8 cellular contexts compared by ENCODE assay signal in the genomic region with DNA sequence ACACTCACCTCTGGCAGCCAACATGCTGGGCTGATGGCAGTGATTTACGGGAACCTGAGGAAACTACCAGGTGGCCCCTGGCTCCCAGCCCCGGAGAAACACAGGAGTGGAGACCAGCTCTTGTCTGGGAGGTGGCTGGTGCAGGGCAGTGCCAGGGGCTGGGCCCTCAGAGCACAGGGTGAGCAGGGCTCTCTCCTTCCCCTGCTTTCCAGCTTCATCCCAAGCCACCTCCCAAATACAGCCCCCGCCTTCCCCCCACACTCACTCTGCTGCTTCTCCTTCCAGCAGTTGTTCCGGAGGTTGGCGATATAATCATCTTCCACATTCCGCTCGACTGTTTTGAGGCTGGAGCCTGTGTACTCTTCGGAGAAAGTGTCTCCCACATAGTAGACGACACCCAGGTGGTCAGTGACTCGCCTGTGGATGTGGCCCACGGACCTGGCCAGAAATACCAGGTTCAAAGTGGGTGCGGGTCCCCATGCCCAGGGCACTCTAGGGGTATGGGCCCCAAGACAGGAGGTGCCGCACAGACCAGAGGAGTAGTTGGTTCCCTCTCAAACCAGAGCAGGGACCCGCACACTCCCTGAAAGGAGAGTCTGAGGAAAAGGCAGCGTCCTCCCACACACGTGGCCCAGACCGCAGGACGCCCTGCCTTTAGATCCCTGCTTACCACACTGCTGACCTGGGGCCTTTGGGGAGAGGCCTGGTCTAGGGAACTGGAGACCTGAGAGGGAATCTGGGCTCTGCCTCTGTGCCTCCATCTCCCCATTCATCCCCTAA. TPM values are rescaled to one million over a fixed set of nuclear protein-coding genes. Genes with fewer than 3 reads are reported as not detected.
DNase-seq lines count a peak whose midpoint lies in the region; ATAC-seq and TF ChIP-seq lines count a peak whose summit lies in the region.

No MANE protein-coding gene starts in this region.

- H3K27ac Mint-ChIP-seq in activated naive CD8-positive, alpha-beta T cell treated with anti-CD3 and anti-CD28 coated beads for 36 hours, result peak overlapping the region; percentile 90
- H3K27ac Mint-ChIP-seq in stimulated activated memory B cell treated with anti-CD40 and anti-IgM and Interleukin-4, amounts not matched to agents 10 μg/mL and 1 μg/mL and 100 μg/mL, for 72 hours, result peak overlapping the region; percentile 90

- H3K36me3 ChIP-seq in IMR-90 (ENCODE audit: control insufficient read depth, insufficient read depth, low read length), result peaks cover 48% of the 10 kb centered on the region
- peaks cover 37% of the 10 kb centered on the region for H3K36me3 ChIP-seq in iPS-15b (ENCODE audit: control insufficient read depth, insufficient read depth, low read length)

- dilution Hi-C loops in IMR-90 (cut with HindIII; ENCODE audit: low sequenced_read_pairs, unreplicated experiment), result no loop called here

- in situ Hi-C loops in IMR-90 (cut with MboI; ENCODE audit: low sequenced_read_pairs), result loop anchor here (10.0 kb wide), 3 partner anchors 92 to 282 kb away; no protein-coding TSS in a partner anchor

- H3K4me2 ChIP-seq in IMR-90 (ENCODE audit: low read depth, low read length), result no peak overlapping the region

- POLR2A ChIA-PET in IMR-90 (lab: Charles Lee; ENCODE audit: unreplicated experiment), result no interaction called here

- peaks cover 0 to 16% of the 10 kb centered on the region in 2 experiments; a peak in 1 of 4 replicates for H3K79me1 ChIP-seq in IMR-90 (ENCODE audit: low read depth in 1 of 2, low read length in 2 of 2)

- no peak overlapping the region for H2BK20ac ChIP-seq in IMR-90 (ENCODE audit: low read depth, low read length)

- no peak overlapping the region; the same call in 2 of the 3 replicates for H2BK15ac ChIP-seq in IMR-90 (ENCODE audit: low read depth, low read length)

- BruUV-seq in IMR-90 (replicated peaks; lab: Mats Ljungman, UMichigan), result no TSS peak

- no peak for TF ChIP-seq RAD21 in IMR-90 (IDR thresholded peaks at IDR 0.05; ENCODE audit: low read length)

- no peak overlapping the region for H2BK5ac ChIP-seq in IMR-90 (ENCODE audit: low read depth, low read length, poor library complexity, severe bottlenecking)

- H3K4me3 Mint-ChIP-seq in activated naive CD8-positive, alpha-beta T cell treated with anti-CD3 and anti-CD28 coated beads for 36 hours, result peak overlapping the region; percentile 60
- peak overlapping the region; percentile 39 for H3K4me3 Mint-ChIP-seq in stimulated activated memory B cell treated with anti-CD40 and anti-IgM and Interleukin-4, amounts not matched to agents 10 μg/mL and 1 μg/mL and 100 μg/mL, for 72 hours

- peaks cover 43% of the 10 kb centered on the region for H3K36me3 Mint-ChIP-seq in activated naive CD8-positive, alpha-beta T cell treated with anti-CD3 and anti-CD28 coated beads for 36 hours
- peaks cover 45% of the 10 kb centered on the region for H3K36me3 Mint-ChIP-seq in stimulated activated memory B cell treated with anti-CD40 and anti-IgM and Interleukin-4, amounts not matched to agents 10 μg/mL and 1 μg/mL and 100 μg/mL, for 72 hours

- H3K23ac ChIP-seq in IMR-90 (ENCODE audit: low read depth, low read length), result no peak overlapping the region

- H4K8ac ChIP-seq in IMR-90 (ENCODE audit: low read depth in 2 of 2, low read length in 2 of 2), result no peak overlapping the region

- H3K14ac ChIP-seq in IMR-90 (replicated peaks; ENCODE audit: low read depth, low read length), result no peak overlapping the region

- no peak overlapping the region for H3K56ac ChIP-seq in IMR-90 (ENCODE audit: extremely low read depth, insufficient read depth, low read length)

- no peak overlapping the region for H3K18ac ChIP-seq in IMR-90 (ENCODE audit: low read depth, low read length)

- H3K9me3 Mint-ChIP-seq in activated naive CD8-positive, alpha-beta T cell treated with anti-CD3 and anti-CD28 coated beads for 36 hours, result no peaks in the 10 kb centered on the region
- H3K9me3 Mint-ChIP-seq in stimulated activated memory B cell treated with anti-CD40 and anti-IgM and Interleukin-4, amounts not matched to agents 10 μg/mL and 1 μg/mL and 100 μg/mL, for 72 hours, result no peaks in the 10 kb centered on the region

- H3K4ac ChIP-seq in IMR-90 (ENCODE audit: low read depth, low read length), result peak overlapping the region; percentile 74

- H3K9me1 ChIP-seq in IMR-90 (ENCODE audit: insufficient read depth, low read length), result peaks cover 1% of the 10 kb centered on the region; the same call in 1 of the 2 replicates

- DNase-seq in IMR-90 (no peak), NCI-H1436 treated with DMSO at 0.1 percent for 48 hours (lab: John Stamatoyannopoulos, UW) (no peak)
- no peak for DNase-seq in activated naive CD8-positive, alpha-beta T cell treated with anti-CD3 and anti-CD28 coated beads for 36 hours
- no peak for DNase-seq in activated CD4-positive, alpha-beta T cell treated with anti-CD3 and anti-CD28 coated beads, Interleukin-2, amount 50 U/mL, for 4 hours

- 97% methylated on average over 4 of the region's 18 CpGs; no CpG with 5 or more reads in 1 of the 2 experiments for WGBS in IMR-90 (ENCODE audit: extremely low coverage in 2 of 2, insufficient read length in 1 of 2), 2 experiments

- ATAC-seq in IMR-90 (ENCODE audit: low read depth) (no peak), GM18502 (IDR thresholded peaks at IDR 0.05; ENCODE audit: poor library complexity, unreplicated experiment) (no peak), HG03571 (IDR thresholded peaks at IDR 0.05; ENCODE audit: unreplicated experiment) (no peak)
- no peak for ATAC-seq in stimulated activated memory B cell treated with anti-CD40 and anti-IgM and Interleukin-4, amounts not matched to agents 10 μg/mL and 1 μg/mL and 100 μg/mL, for 72 hours

- peaks cover 11% of the 10 kb centered on the region for H4K20me1 ChIP-seq in IMR-90 (ENCODE audit: insufficient read depth, low read length)

- H4K5ac ChIP-seq in IMR-90 (ENCODE audit: low read depth, low read length), result no peak overlapping the region

- H3K27me3 ChIP-seq in IMR-90 (ENCODE audit: control insufficient read depth, insufficient read depth, low read length), result no peaks in the 10 kb centered on the region
- H3K27me3 ChIP-seq in iPS-15b (ENCODE audit: control insufficient read depth, insufficient read depth, low read length), result no peaks in the 10 kb centered on the region

- intact Hi-C loops in IMR-90 (cut with micrococcal nuclease), result loop anchor here (1.0 kb wide), 1 partner anchor 62 kb away; no protein-coding TSS in a partner anchor

- no peak overlapping the region for H2AK9ac ChIP-seq in IMR-90 (replicated peaks; ENCODE audit: low read depth, low read length, poor library complexity)

- H3K27me3 Mint-ChIP-seq in activated naive CD8-positive, alpha-beta T cell treated with anti-CD3 and anti-CD28 coated beads for 36 hours, result no peaks in the 10 kb centered on the region
- no peaks in the 10 kb centered on the region for H3K27me3 Mint-ChIP-seq in stimulated activated memory B cell treated with anti-CD40 and anti-IgM and Interleukin-4, amounts not matched to agents 10 μg/mL and 1 μg/mL and 100 μg/mL, for 72 hours

- H3K9ac ChIP-seq in IMR-90 (ENCODE audit: low read depth, low read length), result no peak overlapping the region
- peak overlapping the region; percentile 37 for H3K9ac ChIP-seq in iPS-15b (ENCODE audit: low read depth, low read length)

- H2AK5ac ChIP-seq in IMR-90 (ENCODE audit: low read depth, low read length), result peak overlapping the region; percentile 3

- H3K4me1 Mint-ChIP-seq in activated naive CD8-positive, alpha-beta T cell treated with anti-CD3 and anti-CD28 coated beads for 36 hours, result peaks cover 62% of the 10 kb centered on the region
- H3K4me1 Mint-ChIP-seq in stimulated activated memory B cell treated with anti-CD40 and anti-IgM and Interleukin-4, amounts not matched to agents 10 μg/mL and 1 μg/mL and 100 μg/mL, for 72 hours, result peaks cover 72% of the 10 kb centered on the region

- peaks cover 22% of the 10 kb centered on the region for H3K4me1 ChIP-seq in IMR-90 (ENCODE audit: control insufficient read depth, insufficient read depth, low read length)
- H3K4me1 ChIP-seq in iPS-15b (ENCODE audit: control insufficient read depth, insufficient read depth, low read length), result peaks cover 6% of the 10 kb centered on the region

- CTCF ChIA-PET in IMR-90 (lab: Yijun Ruan, JAX), result interaction anchor here (1.0 to 1.2 kb wide), 2 partner anchors 113 to 287 kb away, joined by 4 to 8 read pairs; no protein-coding TSS in a partner anchor

- no peak overlapping the region for H2AFZ ChIP-seq in IMR-90 (replicated peaks; ENCODE audit: low read length, poor library complexity)

- H2BK120ac ChIP-seq in IMR-90 (ENCODE audit: low read depth, low read length), result peak overlapping the region; percentile 51; the same call in 1 of the 2 replicates

- H3K4me3 ChIP-seq in IMR-90 (ENCODE audit: insufficient read depth, low read depth, low read length), result no peak overlapping the region
- H3K4me3 ChIP-seq in iPS-15b (ENCODE audit: low read depth, low read length), result no peak overlapping the region

- no peak overlapping the region for H3K27ac ChIP-seq in IMR-90 (ENCODE audit: insufficient read depth, low read length)

- no peaks in the 10 kb centered on the region for H3K9me3 ChIP-seq in IMR-90 (ENCODE audit: control insufficient read depth, insufficient read depth, low read length)
- H3K9me3 ChIP-seq in iPS-15b (ENCODE audit: control insufficient read depth, insufficient read depth, low read length), result no peaks in the 10 kb centered on the region

- TF ChIP-seq CTCF in IMR-90 (conservative IDR thresholded peaks at IDR 0.05; ENCODE audit: low read depth, low read length), result no peak

- H4K91ac ChIP-seq in IMR-90 (ENCODE audit: insufficient read depth, low read depth, low read length), result no peak overlapping the region

- no peak for TF ChIP-seq POLR2A in IMR-90 (IDR thresholded peaks at IDR 0.05; ENCODE audit: low read depth, low read length)

TF ChIP-seq in IMR-90, 13 proteins besides CTCF, POLR2A, EP300 and RAD21:
- TF ChIP-seq NFE2L2 (IDR thresholded peaks at IDR 0.05; ENCODE audit: low read depth, low read length), result no peak
- TF ChIP-seq, protein P1, sequence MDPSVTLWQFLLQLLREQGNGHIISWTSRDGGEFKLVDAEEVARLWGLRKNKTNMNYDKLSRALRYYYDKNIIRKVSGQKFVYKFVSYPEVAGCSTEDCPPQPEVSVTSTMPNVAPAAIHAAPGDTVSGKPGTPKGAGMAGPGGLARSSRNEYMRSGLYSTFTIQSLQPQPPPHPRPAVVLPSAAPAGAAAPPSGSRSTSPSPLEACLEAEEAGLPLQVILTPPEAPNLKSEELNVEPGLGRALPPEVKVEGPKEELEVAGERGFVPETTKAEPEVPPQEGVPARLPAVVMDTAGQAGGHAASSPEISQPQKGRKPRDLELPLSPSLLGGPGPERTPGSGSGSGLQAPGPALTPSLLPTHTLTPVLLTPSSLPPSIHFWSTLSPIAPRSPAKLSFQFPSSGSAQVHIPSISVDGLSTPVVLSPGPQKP (IDR thresholded peaks at IDR 0.05; ENCODE audit: borderline replicate concordance, low read depth, low read length), result no peak
- no peak for TF ChIP-seq BHLHE40 (IDR thresholded peaks at IDR 0.05; ENCODE audit: low read depth, low read length)
- TF ChIP-seq CEBPB (IDR thresholded peaks at IDR 0.05; ENCODE audit: low read depth, low read length), result no peak

RNA-seq across cellular contexts. Expression of gene DNAJB12, which starts 18.3 kb away (rescaled TPM):
- total RNA-seq in IMR-90 (2012; rRNA removed), result 18.3 and 19.2 TPM in 2 replicates
- polyA plus RNA-seq in IMR-90 (2012; rRNA removed), result 23.1 and 24.0 TPM in 2 replicates
- polyA plus RNA-seq in IMR-90 (2012; cell fraction: cytosol; rRNA removed), result 18.5 and 22.8 TPM in 2 replicates
- 28.0 and 41.8 TPM in 2 replicates for polyA plus RNA-seq in IMR-90 (2012; cell fraction: nucleus; rRNA removed; ENCODE audit: low replicate concordance)
- 10 to 100 TPM; 25.2 to 25.6 TPM for total RNA-seq in activated naive CD8-positive, alpha-beta T cell treated with anti-CD3 and anti-CD28 coated beads for 36 hours
